1 cellular context compared by ENCODE assay signal in genomic region chr16:56877783-56878182, GRCh38.
TF ChIP-seq lines count a peak whose summit lies in the region.

No MANE protein-coding gene starts in this region.

TF ChIP-seq in HepG2, 621 proteins besides CTCF, POLR2A, EP300 and RAD21:
- TF ChIP-seq MXD4 (CRISPR knock-in tag; IDR thresholded peaks at IDR 0.05) = no peak
- TF ChIP-seq PCBP1 (IDR thresholded peaks at IDR 0.05; ENCODE audit: borderline replicate concordance, low read depth, low read length) = 0 out of 2 replicates have a peak, but pooled peaks have one; percentile 77
- TF ChIP-seq LCORL (IDR thresholded peaks at IDR 0.05) = no peak
- no peak for TF ChIP-seq LCORL (CRISPR knock-in tag; IDR thresholded peaks at IDR 0.05)
- peak; percentile 78 for TF ChIP-seq HNRNPK (IDR thresholded peaks at IDR 0.05; ENCODE audit: low read depth, low read length, poor library complexity, severe bottlenecking)
- no peak for TF ChIP-seq E2F5 (CRISPR knock-in tag; conservative IDR thresholded peaks at IDR 0.05)
TF ChIP-seq in HepG2: peak in this region for 2.
